8 cellular contexts compared by ENCODE assay signal in the genomic region with DNA sequence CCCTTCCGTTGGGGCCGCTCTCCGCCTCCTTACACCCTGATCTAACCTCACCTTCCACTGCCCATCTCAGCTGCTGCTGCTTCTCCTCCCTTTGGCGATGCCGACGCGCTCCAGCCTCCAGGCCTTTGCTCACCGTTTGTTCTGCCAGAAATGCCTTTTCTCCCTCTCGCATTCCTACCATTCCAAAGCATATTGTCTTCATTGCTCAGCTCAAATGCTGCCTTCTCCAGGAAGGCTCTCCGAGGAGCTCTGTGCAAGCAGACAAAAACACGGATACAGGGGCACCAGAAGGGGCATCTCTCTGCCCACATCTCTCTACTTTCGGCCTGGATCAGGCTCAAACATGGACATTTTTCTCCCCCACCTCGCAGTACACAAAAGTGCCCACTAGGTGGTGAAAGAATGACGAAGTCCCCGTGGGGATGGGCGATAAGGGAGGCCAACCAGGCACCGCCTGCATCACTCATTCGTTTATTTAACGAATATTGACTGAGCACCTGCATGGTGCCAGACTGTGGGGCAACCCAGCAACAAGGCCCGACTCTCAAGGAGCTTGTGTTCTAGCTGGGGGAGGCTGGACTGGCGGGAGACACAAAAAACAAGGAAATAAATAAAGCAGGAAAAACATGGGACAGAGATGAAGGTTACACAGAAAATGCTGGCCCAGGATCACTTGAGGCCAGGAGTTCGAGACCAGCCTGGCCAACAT. TPM values are rescaled to one million over a fixed set of nuclear protein-coding genes. Genes with fewer than 3 reads are reported as not detected.
DNase-seq lines count a peak whose midpoint lies in the region; ATAC-seq and TF ChIP-seq lines count a peak whose summit lies in the region.

No MANE protein-coding gene starts in this region.

- no peaks in the 10 kb centered on the region for H3K9me3 Mint-ChIP-seq in IgD-negative memory B cell

- H3K27ac ChIP-seq in temporal lobe (ENCODE audit: low read depth, low read length): peak overlapping the region; percentile 51

- H3K4me1 ChIP-seq in ES-I3 (ENCODE audit: insufficient read depth, low read length): peaks cover 34% of the 10 kb centered on the region; the same call in 1 of the 2 replicates

- peak; percentile 75 for ATAC-seq in omental fat pad (ENCODE audit: low FRiP score)
- ATAC-seq in GM21717 (IDR thresholded peaks at IDR 0.05; ENCODE audit: unreplicated experiment): no peak

- H3K36me3 ChIP-seq in ES-I3 (ENCODE audit: insufficient read depth, low read length): no peaks in the 10 kb centered on the region

- H3K36me3 Mint-ChIP-seq in IgD-negative memory B cell: no peaks in the 10 kb centered on the region

- DNase-seq in RKO (ENCODE audit: low spot score) (peak; percentile 81), foreskin melanocyte (peak; percentile 69), omental fat pad (ENCODE audit: low spot score) (peak; percentile 30)
- peak; percentile 54 for DNase-seq in activated T-helper 9 cell treated with anti-CD3 and anti-CD28 coated beads, Interleukin-2, amount 50 U/mL, for 16 hours (ENCODE audit: low read depth)

- peak overlapping the region; percentile 69 to 85 (median 76) for H3K27ac Mint-ChIP-seq in IgD-negative memory B cell

- peak overlapping the region; percentile 28 to 89 (median 66) for H3K4me3 Mint-ChIP-seq in IgD-negative memory B cell

- peak in 1 of 3 donors; percentile 30 for TF ChIP-seq CTCF in omental fat pad (IDR thresholded peaks at IDR 0.05)

- H3K9ac ChIP-seq in ES-I3 (ENCODE audit: low read depth, low read length): peak overlapping the region; percentile 5; the same call in 1 of the 2 replicates

- H3K4me1 Mint-ChIP-seq in IgD-negative memory B cell: peaks cover 12 to 25% (median 24%) of the 10 kb centered on the region in 3 donors

- H3K9me3 ChIP-seq in ES-I3 (ENCODE audit: control insufficient read depth, insufficient read depth, low read length): no peaks in the 10 kb centered on the region

- peaks cover 7% of the 10 kb centered on the region for H3K27me3 Mint-ChIP-seq in IgD-negative memory B cell

RNA-seq across cellular contexts. Expression of a gene that starts 7.3 kb away (rescaled TPM):
- 84.6 TPM for polyA plus RNA-seq in IgD-negative memory B cell
- total RNA-seq in omental fat pad (100 to 1,000 TPM in 3 of 4 donors, 10 to 100 TPM in 1; 92.8 to 162 (median 142) TPM), temporal lobe (44.3 TPM)

RNA-seq across cellular contexts. Expression of a gene that starts 50.1 kb away (rescaled TPM):
- 1.1 TPM for polyA plus RNA-seq in IgD-negative memory B cell
- total RNA-seq in omental fat pad (1 to 10 TPM; 7.4 to 8.7 (median 7.8) TPM), temporal lobe (22.6 TPM)

Comparison
In these comparisons a context has a peak if more than half of its experiments do, and no peak if none do; other contexts are left out.
1. DNase-seq: peak in every context shown above with its lines; median percentile 81 in RKO; 69 in foreskin melanocyte; 54 in activated T-helper 9 cell treated with anti-CD3 and anti-CD28 coated beads, Interleukin-2, amount 50 U/mL, for 16 hours; 30 in omental fat pad.